Comparison of ENCODE assay signal across 3 cellular contexts in the genomic region with DNA sequence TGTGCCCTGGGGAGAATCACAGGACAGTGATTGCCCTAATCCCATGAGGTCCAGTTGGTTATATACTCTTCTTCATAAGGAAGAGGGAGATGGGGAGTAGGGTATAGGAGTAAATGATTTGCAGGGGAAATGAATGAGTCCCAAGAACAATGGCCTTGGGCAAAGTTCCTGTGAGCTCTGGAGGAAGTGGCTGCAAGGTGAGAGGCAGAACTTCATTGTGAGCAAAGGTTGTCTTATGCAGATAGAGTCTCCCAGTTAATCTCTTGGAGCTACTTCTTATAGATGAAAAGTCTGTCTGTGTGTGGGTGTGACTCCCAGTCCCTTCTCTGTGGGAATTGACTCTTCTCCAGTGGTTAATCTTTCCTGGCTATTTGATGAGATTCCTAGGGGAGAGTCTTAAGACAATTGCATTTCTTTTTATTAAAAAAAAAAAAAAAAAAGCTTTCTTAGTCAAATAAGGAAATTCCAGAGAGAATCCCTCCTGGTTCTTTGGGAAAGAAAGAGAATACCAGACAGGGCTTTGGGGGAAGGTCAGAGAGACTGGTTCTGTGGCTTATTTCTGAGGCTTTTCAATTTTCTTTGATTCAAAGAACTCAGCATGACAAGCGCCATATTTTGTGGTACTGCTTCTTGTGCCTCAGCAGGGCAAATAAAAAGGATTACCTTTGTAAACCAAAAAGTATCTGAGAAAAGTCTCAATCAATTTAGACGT.
TF ChIP-seq lines count a peak whose summit lies in the region.

No MANE protein-coding gene starts in this region.

TF ChIP-seq in GM23338, 12 proteins besides CTCF, POLR2A, EP300 and RAD21:
- TF ChIP-seq EZH2phosphoT487 (IDR thresholded peaks at IDR 0.05; ENCODE audit: unreplicated experiment) = no peak
- peak; percentile 75 for TF ChIP-seq ZNF462 (CRISPR knock-in tag; IDR thresholded peaks at IDR 0.05)

TF ChIP-seq in SK-N-SH treated with all-trans-retinoic acid at 6 μM for 48 hours, 23 proteins besides CTCF, POLR2A, EP300 and RAD21:
- TF ChIP-seq CSDC2 (CRISPR knock-in tag; IDR thresholded peaks at IDR 0.05) (no peak), ESRRG (CRISPR knock-in tag; IDR thresholded peaks at IDR 0.05) (no peak), ISL1 (CRISPR knock-in tag; IDR thresholded peaks at IDR 0.05) (no peak), ZNF8 (CRISPR knock-in tag; IDR thresholded peaks at IDR 0.05) (no peak), ZFP3 (CRISPR knock-in tag; IDR thresholded peaks at IDR 0.05) (no peak)
- TF ChIP-seq, protein P1, sequence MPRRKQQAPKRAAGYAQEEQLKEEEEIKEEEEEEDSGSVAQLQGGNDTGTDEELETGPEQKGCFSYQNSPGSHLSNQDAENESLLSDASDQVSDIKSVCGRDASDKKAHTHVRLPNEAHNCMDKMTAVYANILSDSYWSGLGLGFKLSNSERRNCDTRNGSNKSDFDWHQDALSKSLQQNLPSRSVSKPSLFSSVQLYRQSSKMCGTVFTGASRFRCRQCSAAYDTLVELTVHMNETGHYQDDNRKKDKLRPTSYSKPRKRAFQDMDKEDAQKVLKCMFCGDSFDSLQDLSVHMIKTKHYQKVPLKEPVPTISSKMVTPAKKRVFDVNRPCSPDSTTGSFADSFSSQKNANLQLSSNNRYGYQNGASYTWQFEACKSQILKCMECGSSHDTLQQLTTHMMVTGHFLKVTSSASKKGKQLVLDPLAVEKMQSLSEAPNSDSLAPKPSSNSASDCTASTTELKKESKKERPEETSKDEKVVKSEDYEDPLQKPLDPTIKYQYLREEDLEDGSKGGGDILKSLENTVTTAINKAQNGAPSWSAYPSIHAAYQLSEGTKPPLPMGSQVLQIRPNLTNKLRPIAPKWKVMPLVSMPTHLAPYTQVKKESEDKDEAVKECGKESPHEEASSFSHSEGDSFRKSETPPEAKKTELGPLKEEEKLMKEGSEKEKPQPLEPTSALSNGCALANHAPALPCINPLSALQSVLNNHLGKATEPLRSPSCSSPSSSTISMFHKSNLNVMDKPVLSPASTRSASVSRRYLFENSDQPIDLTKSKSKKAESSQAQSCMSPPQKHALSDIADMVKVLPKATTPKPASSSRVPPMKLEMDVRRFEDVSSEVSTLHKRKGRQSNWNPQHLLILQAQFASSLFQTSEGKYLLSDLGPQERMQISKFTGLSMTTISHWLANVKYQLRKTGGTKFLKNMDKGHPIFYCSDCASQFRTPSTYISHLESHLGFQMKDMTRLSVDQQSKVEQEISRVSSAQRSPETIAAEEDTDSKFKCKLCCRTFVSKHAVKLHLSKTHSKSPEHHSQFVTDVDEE (CRISPR knock-in tag; IDR thresholded peaks at IDR 0.05) = no peak

TF ChIP-seq in HepG2, 621 proteins besides CTCF, POLR2A, EP300 and RAD21:
- no peak for TF ChIP-seq FUBP1 (CRISPR knock-in tag; IDR thresholded peaks at IDR 0.05; ENCODE audit: borderline replicate concordance)
- no peak for TF ChIP-seq NRL (CRISPR knock-in tag; IDR thresholded peaks at IDR 0.05; ENCODE audit: borderline replicate concordance)
- TF ChIP-seq, protein P2, sequence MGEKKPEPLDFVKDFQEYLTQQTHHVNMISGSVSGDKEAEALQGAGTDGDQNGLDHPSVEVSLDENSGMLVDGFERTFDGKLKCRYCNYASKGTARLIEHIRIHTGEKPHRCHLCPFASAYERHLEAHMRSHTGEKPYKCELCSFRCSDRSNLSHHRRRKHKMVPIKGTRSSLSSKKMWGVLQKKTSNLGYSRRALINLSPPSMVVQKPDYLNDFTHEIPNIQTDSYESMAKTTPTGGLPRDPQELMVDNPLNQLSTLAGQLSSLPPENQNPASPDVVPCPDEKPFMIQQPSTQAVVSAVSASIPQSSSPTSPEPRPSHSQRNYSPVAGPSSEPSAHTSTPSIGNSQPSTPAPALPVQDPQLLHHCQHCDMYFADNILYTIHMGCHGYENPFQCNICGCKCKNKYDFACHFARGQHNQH (CRISPR knock-in tag; IDR thresholded peaks at IDR 0.05) = no peak
- TF ChIP-seq ZNF282 (IDR thresholded peaks at IDR 0.05; ENCODE audit: partially characterized antibody) = no peak
- TF ChIP-seq, protein P3, sequence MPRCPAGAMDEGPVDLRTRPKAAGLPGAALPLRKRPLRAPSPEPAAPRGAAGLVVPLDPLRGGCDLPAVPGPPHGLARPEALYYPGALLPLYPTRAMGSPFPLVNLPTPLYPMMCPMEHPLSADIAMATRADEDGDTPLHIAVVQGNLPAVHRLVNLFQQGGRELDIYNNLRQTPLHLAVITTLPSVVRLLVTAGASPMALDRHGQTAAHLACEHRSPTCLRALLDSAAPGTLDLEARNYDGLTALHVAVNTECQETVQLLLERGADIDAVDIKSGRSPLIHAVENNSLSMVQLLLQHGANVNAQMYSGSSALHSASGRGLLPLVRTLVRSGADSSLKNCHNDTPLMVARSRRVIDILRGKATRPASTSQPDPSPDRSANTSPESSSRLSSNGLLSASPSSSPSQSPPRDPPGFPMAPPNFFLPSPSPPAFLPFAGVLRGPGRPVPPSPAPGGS (CRISPR knock-in tag; IDR thresholded peaks at IDR 0.05) = no peak
- TF ChIP-seq, protein P4, sequence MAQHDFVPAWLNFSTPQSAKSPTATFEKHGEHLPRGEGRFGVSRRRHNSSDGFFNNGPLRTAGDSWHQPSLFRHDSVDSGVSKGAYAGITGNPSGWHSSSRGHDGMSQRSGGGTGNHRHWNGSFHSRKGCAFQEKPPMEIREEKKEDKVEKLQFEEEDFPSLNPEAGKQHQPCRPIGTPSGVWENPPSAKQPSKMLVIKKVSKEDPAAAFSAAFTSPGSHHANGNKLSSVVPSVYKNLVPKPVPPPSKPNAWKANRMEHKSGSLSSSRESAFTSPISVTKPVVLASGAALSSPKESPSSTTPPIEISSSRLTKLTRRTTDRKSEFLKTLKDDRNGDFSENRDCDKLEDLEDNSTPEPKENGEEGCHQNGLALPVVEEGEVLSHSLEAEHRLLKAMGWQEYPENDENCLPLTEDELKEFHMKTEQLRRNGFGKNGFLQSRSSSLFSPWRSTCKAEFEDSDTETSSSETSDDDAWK (CRISPR knock-in tag; IDR thresholded peaks at IDR 0.05) = no peak
- no peak for TF ChIP-seq ZNF883 (CRISPR knock-in tag; IDR thresholded peaks at IDR 0.05; ENCODE audit: not compliant biosample characterization)
- no peak for TF ChIP-seq THYN1 (CRISPR knock-in tag; IDR thresholded peaks at IDR 0.05; ENCODE audit: borderline replicate concordance, low read depth)
- TF ChIP-seq, protein P5, sequence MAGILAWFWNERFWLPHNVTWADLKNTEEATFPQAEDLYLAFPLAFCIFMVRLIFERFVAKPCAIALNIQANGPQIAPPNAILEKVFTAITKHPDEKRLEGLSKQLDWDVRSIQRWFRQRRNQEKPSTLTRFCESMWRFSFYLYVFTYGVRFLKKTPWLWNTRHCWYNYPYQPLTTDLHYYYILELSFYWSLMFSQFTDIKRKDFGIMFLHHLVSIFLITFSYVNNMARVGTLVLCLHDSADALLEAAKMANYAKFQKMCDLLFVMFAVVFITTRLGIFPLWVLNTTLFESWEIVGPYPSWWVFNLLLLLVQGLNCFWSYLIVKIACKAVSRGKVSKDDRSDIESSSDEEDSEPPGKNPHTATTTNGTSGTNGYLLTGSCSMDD (CRISPR knock-in tag; IDR thresholded peaks at IDR 0.05) = no peak
- no peak for TF ChIP-seq MBNL3 (CRISPR knock-in tag; conservative IDR thresholded peaks at IDR 0.05)
- no peak for TF ChIP-seq HMG20B (CRISPR knock-in tag; conservative IDR thresholded peaks at IDR 0.05)
- no peak for TF ChIP-seq ZSCAN12 (CRISPR knock-in tag; IDR thresholded peaks at IDR 0.05)
- no peak for TF ChIP-seq ZSCAN22 (CRISPR knock-in tag; IDR thresholded peaks at IDR 0.05)
- TF ChIP-seq MYC (CRISPR knock-in tag; IDR thresholded peaks at IDR 0.05; ENCODE audit: borderline replicate concordance) = no peak
- no peak for TF ChIP-seq SSRP1 (CRISPR knock-in tag; IDR thresholded peaks at IDR 0.05)
- TF ChIP-seq GTF2F1 (IDR thresholded peaks at IDR 0.05; ENCODE audit: low read length) = no peak
- no peak for TF ChIP-seq NCOA5 (CRISPR knock-in tag; IDR thresholded peaks at IDR 0.05)
